ENCODE assay signal across 17 cellular contexts in genomic region chr1:29055160-29055559, GRCh38.
"Had no signal": no experiment of that assay in that cellular context is flagged by ENCODE, and none has a peak within 500 bp of the region (broad histone marks: within the 10 kb centered on the region; RNA-seq: fewer than 3 reads in every experiment).

No MANE protein-coding gene starts in this region.

- H3K4me3 ChIP-seq: breast epithelium, dorsolateral prefrontal cortex, esophagus muscularis mucosa, gastrocnemius medialis, heart right ventricle, left ventricle myocardium inferior had no signal

- H3K27me3 ChIP-seq: breast epithelium, dorsolateral prefrontal cortex, gastrocnemius medialis, heart right ventricle had no signal

- H3K4me1 ChIP-seq: breast epithelium, gastrocnemius medialis, heart right ventricle, left ventricle myocardium inferior had no signal

- DNase-seq: activated CD4-positive, alpha-beta T cell treated with anti-CD3 and anti-CD28 coated beads for 4 hours; activated CD8-positive, alpha-beta memory T cell treated with anti-CD3 and anti-CD28 coated beads, Interleukin-2, amount 50 U/mL, for 48 hours; activated CD8-positive, alpha-beta T cell treated with anti-CD3 and anti-CD28 coated beads, Interleukin-2, amount 10 ng/mL, durations not matched to agents 7 days and 5 days; activated naive CD4-positive, alpha-beta T cell treated with anti-CD3 and anti-CD28 coated beads for 36 hours; amygdala; dorsolateral prefrontal cortex; gastrocnemius medialis; heart right ventricle; left ventricle myocardium inferior; stimulated activated CD4-positive, alpha-beta T cell treated with anti-CD3 and anti-CD28 coated beads, Interleukin-4, amount 100 ng/mL, for 4 hours; stimulated activated naive CD8-positive, alpha-beta T cell treated with anti-CD3 and anti-CD28 coated beads, Interleukin-15, amount 100 ng/mL, for 72 hours; T-cell; T1000 had no signal

- H3K9me3 ChIP-seq: breast epithelium, esophagus muscularis mucosa, gastrocnemius medialis, heart right ventricle, left ventricle myocardium inferior had no signal

- ATAC-seq: activated CD8-positive, alpha-beta T cell treated with anti-CD3 and anti-CD28 coated beads, Interleukin-2, amount 10 ng/mL, durations not matched to agents 7 days and 5 days; activated T-helper 17 cell treated with anti-CD3 and anti-CD28 coated beads, Interleukin-2, amount 50 U/mL, for 72 hours; gastrocnemius medialis; heart right ventricle; stimulated activated naive CD8-positive, alpha-beta T cell treated with anti-CD3 and anti-CD28 coated beads, Interleukin-15, amount 100 ng/mL, for 72 hours; T-cell had no signal

- H3K27ac ChIP-seq: breast epithelium, dorsolateral prefrontal cortex, esophagus muscularis mucosa, gastrocnemius medialis, heart right ventricle, left ventricle myocardium inferior, VCaP had no signal

- H3K36me3 ChIP-seq: breast epithelium, left ventricle myocardium inferior had no signal
